Comparison of ENCODE assay signal across 1 cellular context in genomic region chr3:47163023-47163989, GRCh38.
TF ChIP-seq lines count a peak whose summit lies in the region.

No MANE protein-coding gene starts in this region.

TF ChIP-seq in HepG2, 621 proteins besides CTCF, POLR2A, EP300 and RAD21 (continued from another document and continues in another):
- TF ChIP-seq, protein P1, sequence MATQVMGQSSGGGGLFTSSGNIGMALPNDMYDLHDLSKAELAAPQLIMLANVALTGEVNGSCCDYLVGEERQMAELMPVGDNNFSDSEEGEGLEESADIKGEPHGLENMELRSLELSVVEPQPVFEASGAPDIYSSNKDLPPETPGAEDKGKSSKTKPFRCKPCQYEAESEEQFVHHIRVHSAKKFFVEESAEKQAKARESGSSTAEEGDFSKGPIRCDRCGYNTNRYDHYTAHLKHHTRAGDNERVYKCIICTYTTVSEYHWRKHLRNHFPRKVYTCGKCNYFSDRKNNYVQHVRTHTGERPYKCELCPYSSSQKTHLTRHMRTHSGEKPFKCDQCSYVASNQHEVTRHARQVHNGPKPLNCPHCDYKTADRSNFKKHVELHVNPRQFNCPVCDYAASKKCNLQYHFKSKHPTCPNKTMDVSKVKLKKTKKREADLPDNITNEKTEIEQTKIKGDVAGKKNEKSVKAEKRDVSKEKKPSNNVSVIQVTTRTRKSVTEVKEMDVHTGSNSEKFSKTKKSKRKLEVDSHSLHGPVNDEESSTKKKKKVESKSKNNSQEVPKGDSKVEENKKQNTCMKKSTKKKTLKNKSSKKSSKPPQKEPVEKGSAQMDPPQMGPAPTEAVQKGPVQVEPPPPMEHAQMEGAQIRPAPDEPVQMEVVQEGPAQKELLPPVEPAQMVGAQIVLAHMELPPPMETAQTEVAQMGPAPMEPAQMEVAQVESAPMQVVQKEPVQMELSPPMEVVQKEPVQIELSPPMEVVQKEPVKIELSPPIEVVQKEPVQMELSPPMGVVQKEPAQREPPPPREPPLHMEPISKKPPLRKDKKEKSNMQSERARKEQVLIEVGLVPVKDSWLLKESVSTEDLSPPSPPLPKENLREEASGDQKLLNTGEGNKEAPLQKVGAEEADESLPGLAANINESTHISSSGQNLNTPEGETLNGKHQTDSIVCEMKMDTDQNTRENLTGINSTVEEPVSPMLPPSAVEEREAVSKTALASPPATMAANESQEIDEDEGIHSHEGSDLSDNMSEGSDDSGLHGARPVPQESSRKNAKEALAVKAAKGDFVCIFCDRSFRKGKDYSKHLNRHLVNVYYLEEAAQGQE (IDR thresholded peaks at IDR 0.05; ENCODE audit: borderline replicate concordance in 1 of 2, low read depth in 1 of 2, low read length in 2 of 2), result no peak
- TF ChIP-seq, protein P2, sequence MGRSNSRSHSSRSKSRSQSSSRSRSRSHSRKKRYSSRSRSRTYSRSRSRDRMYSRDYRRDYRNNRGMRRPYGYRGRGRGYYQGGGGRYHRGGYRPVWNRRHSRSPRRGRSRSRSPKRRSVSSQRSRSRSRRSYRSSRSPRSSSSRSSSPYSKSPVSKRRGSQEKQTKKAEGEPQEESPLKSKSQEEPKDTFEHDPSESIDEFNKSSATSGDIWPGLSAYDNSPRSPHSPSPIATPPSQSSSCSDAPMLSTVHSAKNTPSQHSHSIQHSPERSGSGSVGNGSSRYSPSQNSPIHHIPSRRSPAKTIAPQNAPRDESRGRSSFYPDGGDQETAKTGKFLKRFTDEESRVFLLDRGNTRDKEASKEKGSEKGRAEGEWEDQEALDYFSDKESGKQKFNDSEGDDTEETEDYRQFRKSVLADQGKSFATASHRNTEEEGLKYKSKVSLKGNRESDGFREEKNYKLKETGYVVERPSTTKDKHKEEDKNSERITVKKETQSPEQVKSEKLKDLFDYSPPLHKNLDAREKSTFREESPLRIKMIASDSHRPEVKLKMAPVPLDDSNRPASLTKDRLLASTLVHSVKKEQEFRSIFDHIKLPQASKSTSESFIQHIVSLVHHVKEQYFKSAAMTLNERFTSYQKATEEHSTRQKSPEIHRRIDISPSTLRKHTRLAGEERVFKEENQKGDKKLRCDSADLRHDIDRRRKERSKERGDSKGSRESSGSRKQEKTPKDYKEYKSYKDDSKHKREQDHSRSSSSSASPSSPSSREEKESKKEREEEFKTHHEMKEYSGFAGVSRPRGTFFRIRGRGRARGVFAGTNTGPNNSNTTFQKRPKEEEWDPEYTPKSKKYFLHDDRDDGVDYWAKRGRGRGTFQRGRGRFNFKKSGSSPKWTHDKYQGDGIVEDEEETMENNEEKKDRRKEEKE (IDR thresholded peaks at IDR 0.05), result no peak
- TF ChIP-seq CEBPB (IDR thresholded peaks at IDR 0.05; ENCODE audit: borderline replicate concordance, low read depth, low read length) (no peak), MYC (CRISPR knock-in tag; IDR thresholded peaks at IDR 0.05; ENCODE audit: borderline replicate concordance) (peak; percentile 67; the same call in 1 of the 2 replicates), JUN (CRISPR knock-in tag; IDR thresholded peaks at IDR 0.05) (no peak), ZNF207 (IDR thresholded peaks at IDR 0.05; ENCODE audit: borderline replicate concordance) (no peak), ZNF484 (CRISPR knock-in tag; IDR thresholded peaks at IDR 0.05; ENCODE audit: borderline replicate concordance, low read depth) (no peak), HOXA5 (CRISPR knock-in tag; IDR thresholded peaks at IDR 0.05) (no peak), RFX1 (IDR thresholded peaks at IDR 0.05) (no peak), ZNF34 (CRISPR knock-in tag; IDR thresholded peaks at IDR 0.05; ENCODE audit: borderline replicate concordance) (no peak; the same call in 1 of the 2 replicates), KMT2B (CRISPR knock-in tag; IDR thresholded peaks at IDR 0.05) (peak; percentile 20; the same call in 1 of the 2 replicates), ZNF33A (CRISPR knock-in tag; IDR thresholded peaks at IDR 0.05; ENCODE audit: borderline replicate concordance) (no peak), ZKSCAN8 (CRISPR knock-in tag; IDR thresholded peaks at IDR 0.05; ENCODE audit: borderline replicate concordance) (no peak), ARID5B (CRISPR knock-in tag; IDR thresholded peaks at IDR 0.05) (no peak), AKAP8 (CRISPR knock-in tag; IDR thresholded peaks at IDR 0.05) (no peak; the same call in 1 of the 2 replicates), ZNF260 (CRISPR knock-in tag; IDR thresholded peaks at IDR 0.05; ENCODE audit: borderline replicate concordance, low read depth) (no peak), HMG20B (CRISPR knock-in tag; conservative IDR thresholded peaks at IDR 0.05) (no peak), SALL2 (CRISPR knock-in tag; IDR thresholded peaks at IDR 0.05) (peak; percentile 48; the same call in 1 of the 2 replicates), WIZ (CRISPR knock-in tag; IDR thresholded peaks at IDR 0.05) (0 out of 2 replicates have a peak, but pooled peaks have one; percentile 32), TCF12 (IDR thresholded peaks at IDR 0.05) (no peak), TCF12 (CRISPR knock-in tag; IDR thresholded peaks at IDR 0.05) (0 out of 2 replicates have a peak, but pooled peaks have one; percentile 57), ZNF720 (CRISPR knock-in tag; IDR thresholded peaks at IDR 0.05) (no peak), SP4 (CRISPR knock-in tag; IDR thresholded peaks at IDR 0.05) (no peak), ZBTB26 (CRISPR knock-in tag; IDR thresholded peaks at IDR 0.05; ENCODE audit: borderline replicate concordance) (no peak; the same call in 1 of the 2 replicates), ZFP36L1 (CRISPR knock-in tag; IDR thresholded peaks at IDR 0.05) (no peak), SCMH1 (CRISPR knock-in tag; IDR thresholded peaks at IDR 0.05; ENCODE audit: borderline replicate concordance) (no peak)
- TF ChIP-seq, protein P3, sequence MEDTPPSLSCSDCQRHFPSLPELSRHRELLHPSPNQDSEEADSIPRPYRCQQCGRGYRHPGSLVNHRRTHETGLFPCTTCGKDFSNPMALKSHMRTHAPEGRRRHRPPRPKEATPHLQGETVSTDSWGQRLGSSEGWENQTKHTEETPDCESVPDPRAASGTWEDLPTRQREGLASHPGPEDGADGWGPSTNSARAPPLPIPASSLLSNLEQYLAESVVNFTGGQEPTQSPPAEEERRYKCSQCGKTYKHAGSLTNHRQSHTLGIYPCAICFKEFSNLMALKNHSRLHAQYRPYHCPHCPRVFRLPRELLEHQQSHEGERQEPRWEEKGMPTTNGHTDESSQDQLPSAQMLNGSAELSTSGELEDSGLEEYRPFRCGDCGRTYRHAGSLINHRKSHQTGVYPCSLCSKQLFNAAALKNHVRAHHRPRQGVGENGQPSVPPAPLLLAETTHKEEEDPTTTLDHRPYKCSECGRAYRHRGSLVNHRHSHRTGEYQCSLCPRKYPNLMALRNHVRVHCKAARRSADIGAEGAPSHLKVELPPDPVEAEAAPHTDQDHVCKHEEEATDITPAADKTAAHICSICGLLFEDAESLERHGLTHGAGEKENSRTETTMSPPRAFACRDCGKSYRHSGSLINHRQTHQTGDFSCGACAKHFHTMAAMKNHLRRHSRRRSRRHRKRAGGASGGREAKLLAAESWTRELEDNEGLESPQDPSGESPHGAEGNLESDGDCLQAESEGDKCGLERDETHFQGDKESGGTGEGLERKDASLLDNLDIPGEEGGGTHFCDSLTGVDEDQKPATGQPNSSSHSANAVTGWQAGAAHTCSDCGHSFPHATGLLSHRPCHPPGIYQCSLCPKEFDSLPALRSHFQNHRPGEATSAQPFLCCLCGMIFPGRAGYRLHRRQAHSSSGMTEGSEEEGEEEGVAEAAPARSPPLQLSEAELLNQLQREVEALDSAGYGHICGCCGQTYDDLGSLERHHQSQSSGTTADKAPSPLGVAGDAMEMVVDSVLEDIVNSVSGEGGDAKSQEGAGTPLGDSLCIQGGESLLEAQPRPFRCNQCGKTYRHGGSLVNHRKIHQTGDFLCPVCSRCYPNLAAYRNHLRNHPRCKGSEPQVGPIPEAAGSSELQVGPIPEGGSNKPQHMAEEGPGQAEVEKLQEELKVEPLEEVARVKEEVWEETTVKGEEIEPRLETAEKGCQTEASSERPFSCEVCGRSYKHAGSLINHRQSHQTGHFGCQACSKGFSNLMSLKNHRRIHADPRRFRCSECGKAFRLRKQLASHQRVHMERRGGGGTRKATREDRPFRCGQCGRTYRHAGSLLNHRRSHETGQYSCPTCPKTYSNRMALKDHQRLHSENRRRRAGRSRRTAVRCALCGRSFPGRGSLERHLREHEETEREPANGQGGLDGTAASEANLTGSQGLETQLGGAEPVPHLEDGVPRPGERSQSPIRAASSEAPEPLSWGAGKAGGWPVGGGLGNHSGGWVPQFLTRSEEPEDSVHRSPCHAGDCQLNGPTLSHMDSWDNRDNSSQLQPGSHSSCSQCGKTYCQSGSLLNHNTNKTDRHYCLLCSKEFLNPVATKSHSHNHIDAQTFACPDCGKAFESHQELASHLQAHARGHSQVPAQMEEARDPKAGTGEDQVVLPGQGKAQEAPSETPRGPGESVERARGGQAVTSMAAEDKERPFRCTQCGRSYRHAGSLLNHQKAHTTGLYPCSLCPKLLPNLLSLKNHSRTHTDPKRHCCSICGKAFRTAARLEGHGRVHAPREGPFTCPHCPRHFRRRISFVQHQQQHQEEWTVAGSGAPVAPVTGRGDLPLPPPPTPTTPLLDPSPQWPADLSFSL (CRISPR knock-in tag; IDR thresholded peaks at IDR 0.05), result peak; percentile 84
- TF ChIP-seq, protein P4, sequence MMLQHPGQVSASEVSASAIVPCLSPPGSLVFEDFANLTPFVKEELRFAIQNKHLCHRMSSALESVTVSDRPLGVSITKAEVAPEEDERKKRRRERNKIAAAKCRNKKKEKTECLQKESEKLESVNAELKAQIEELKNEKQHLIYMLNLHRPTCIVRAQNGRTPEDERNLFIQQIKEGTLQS (CRISPR knock-in tag; IDR thresholded peaks at IDR 0.05), result 0 out of 2 replicates have a peak, but pooled peaks have one; percentile 36
- TF ChIP-seq, protein P5, sequence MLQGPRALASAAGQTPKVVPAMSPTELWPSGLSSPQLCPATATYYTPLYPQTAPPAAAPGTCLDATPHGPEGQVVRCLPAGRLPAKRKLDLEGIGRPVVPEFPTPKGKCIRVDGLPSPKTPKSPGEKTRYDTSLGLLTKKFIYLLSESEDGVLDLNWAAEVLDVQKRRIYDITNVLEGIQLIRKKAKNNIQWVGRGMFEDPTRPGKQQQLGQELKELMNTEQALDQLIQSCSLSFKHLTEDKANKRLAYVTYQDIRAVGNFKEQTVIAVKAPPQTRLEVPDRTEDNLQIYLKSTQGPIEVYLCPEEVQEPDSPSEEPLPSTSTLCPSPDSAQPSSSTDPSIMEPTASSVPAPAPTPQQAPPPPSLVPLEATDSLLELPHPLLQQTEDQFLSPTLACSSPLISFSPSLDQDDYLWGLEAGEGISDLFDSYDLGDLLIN (CRISPR knock-in tag; IDR thresholded peaks at IDR 0.05; ENCODE audit: borderline replicate concordance), result no peak
- TF ChIP-seq, protein P6, sequence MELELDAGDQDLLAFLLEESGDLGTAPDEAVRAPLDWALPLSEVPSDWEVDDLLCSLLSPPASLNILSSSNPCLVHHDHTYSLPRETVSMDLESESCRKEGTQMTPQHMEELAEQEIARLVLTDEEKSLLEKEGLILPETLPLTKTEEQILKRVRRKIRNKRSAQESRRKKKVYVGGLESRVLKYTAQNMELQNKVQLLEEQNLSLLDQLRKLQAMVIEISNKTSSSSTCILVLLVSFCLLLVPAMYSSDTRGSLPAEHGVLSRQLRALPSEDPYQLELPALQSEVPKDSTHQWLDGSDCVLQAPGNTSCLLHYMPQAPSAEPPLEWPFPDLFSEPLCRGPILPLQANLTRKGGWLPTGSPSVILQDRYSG (CRISPR knock-in tag; IDR thresholded peaks at IDR 0.05), result peak; percentile 89; the same call in 1 of the 2 replicates
- TF ChIP-seq, protein P7, sequence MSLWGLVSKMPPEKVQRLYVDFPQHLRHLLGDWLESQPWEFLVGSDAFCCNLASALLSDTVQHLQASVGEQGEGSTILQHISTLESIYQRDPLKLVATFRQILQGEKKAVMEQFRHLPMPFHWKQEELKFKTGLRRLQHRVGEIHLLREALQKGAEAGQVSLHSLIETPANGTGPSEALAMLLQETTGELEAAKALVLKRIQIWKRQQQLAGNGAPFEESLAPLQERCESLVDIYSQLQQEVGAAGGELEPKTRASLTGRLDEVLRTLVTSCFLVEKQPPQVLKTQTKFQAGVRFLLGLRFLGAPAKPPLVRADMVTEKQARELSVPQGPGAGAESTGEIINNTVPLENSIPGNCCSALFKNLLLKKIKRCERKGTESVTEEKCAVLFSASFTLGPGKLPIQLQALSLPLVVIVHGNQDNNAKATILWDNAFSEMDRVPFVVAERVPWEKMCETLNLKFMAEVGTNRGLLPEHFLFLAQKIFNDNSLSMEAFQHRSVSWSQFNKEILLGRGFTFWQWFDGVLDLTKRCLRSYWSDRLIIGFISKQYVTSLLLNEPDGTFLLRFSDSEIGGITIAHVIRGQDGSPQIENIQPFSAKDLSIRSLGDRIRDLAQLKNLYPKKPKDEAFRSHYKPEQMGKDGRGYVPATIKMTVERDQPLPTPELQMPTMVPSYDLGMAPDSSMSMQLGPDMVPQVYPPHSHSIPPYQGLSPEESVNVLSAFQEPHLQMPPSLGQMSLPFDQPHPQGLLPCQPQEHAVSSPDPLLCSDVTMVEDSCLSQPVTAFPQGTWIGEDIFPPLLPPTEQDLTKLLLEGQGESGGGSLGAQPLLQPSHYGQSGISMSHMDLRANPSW (CRISPR knock-in tag; IDR thresholded peaks at IDR 0.05; ENCODE audit: borderline replicate concordance), result no peak
